Comparison of ENCODE assay signal across 1 cellular context in the genomic region with DNA sequence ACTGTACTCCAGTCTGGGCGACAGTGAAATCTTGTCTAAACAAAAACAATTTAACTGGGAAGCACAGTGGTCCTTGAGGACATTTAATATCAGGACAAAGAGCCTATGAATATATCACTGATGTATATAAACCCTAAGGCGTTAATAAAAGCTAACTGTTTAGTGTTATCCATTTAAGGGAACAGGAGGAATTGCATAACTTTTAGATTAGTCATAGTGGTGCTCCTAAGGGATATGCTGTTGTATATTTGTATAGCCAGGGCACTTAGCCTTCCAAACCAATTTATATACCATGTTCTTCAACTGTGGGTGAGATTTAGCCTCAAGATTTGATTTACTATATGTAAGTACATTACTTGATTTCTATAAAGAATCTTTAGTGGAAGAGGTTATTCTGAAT.
TF ChIP-seq lines count a peak whose summit lies in the region.

No MANE protein-coding gene starts in this region.

TF ChIP-seq in HEK293, 187 proteins besides CTCF, POLR2A, EP300 and RAD21 (continued from another document):
- TF ChIP-seq, protein P1, sequence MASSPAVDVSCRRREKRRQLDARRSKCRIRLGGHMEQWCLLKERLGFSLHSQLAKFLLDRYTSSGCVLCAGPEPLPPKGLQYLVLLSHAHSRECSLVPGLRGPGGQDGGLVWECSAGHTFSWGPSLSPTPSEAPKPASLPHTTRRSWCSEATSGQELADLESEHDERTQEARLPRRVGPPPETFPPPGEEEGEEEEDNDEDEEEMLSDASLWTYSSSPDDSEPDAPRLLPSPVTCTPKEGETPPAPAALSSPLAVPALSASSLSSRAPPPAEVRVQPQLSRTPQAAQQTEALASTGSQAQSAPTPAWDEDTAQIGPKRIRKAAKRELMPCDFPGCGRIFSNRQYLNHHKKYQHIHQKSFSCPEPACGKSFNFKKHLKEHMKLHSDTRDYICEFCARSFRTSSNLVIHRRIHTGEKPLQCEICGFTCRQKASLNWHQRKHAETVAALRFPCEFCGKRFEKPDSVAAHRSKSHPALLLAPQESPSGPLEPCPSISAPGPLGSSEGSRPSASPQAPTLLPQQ (tag by site-specific recombination; IDR thresholded peaks at IDR 0.05): no peak
- TF ChIP-seq ZXDB (tag by site-specific recombination; IDR thresholded peaks at IDR 0.05): no peak
- TF ChIP-seq, protein P2, sequence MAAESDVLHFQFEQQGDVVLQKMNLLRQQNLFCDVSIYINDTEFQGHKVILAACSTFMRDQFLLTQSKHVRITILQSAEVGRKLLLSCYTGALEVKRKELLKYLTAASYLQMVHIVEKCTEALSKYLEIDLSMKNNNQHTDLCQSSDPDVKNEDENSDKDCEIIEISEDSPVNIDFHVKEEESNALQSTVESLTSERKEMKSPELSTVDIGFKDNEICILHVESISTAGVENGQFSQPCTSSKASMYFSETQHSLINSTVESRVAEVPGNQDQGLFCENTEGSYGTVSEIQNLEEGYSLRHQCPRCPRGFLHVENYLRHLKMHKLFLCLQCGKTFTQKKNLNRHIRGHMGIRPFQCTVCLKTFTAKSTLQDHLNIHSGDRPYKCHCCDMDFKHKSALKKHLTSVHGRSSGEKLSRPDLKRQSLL (tag by site-specific recombination; IDR thresholded peaks at IDR 0.05): no peak
- no peak for TF ChIP-seq ZNF792 (tag by site-specific recombination; IDR thresholded peaks at IDR 0.05)
- TF ChIP-seq SP2 (tag by site-specific recombination; IDR thresholded peaks at IDR 0.05): no peak
- 0 out of 2 replicates have a peak, but pooled peaks have one; percentile 23 for TF ChIP-seq KLF10 (tag by site-specific recombination; IDR thresholded peaks at IDR 0.05)
- no peak for TF ChIP-seq SETDB1 (IDR thresholded peaks at IDR 0.05; ENCODE audit: insufficient read length, low read length)
- 0 out of 2 replicates have a peak, but pooled peaks have one; percentile 26 for TF ChIP-seq IKZF3 (tag by site-specific recombination; IDR thresholded peaks at IDR 0.05)
- TF ChIP-seq, protein P3, sequence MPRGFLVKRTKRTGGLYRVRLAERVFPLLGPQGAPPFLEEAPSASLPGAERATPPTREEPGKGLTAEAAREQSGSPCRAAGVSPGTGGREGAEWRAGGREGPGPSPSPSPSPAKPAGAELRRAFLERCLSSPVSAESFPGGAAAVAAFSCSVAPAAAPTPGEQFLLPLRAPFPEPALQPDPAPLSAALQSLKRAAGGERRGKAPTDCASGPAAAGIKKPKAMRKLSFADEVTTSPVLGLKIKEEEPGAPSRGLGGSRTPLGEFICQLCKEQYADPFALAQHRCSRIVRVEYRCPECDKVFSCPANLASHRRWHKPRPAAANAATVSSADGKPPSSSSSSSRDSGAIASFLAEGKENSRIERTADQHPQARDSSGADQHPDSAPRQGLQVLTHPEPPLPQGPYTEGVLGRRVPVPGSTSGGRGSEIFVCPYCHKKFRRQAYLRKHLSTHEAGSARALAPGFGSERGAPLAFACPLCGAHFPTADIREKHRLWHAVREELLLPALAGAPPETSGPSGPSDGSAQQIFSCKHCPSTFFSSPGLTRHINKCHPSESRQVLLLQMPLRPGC (tag by site-specific recombination; IDR thresholded peaks at IDR 0.05): no peak
- no peak for TF ChIP-seq ZNF704 (tag by site-specific recombination; IDR thresholded peaks at IDR 0.05)
- peak; percentile 26; the same call in 1 of the 2 replicates for TF ChIP-seq ZNF366 (tag by site-specific recombination; conservative IDR thresholded peaks at IDR 0.05)
- TF ChIP-seq ZNF350 (tag by site-specific recombination; IDR thresholded peaks at IDR 0.05): no peak
- TF ChIP-seq, protein P4, sequence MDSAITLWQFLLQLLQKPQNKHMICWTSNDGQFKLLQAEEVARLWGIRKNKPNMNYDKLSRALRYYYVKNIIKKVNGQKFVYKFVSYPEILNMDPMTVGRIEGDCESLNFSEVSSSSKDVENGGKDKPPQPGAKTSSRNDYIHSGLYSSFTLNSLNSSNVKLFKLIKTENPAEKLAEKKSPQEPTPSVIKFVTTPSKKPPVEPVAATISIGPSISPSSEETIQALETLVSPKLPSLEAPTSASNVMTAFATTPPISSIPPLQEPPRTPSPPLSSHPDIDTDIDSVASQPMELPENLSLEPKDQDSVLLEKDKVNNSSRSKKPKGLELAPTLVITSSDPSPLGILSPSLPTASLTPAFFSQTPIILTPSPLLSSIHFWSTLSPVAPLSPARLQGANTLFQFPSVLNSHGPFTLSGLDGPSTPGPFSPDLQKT (IDR thresholded peaks at IDR 0.05; ENCODE audit: borderline replicate concordance, low read depth, low read length): no peak
- TF ChIP-seq OVOL3 (tag by site-specific recombination; IDR thresholded peaks at IDR 0.05): peak; percentile 63; the same call in 1 of the 2 replicates
- no peak for TF ChIP-seq RBAK (tag by site-specific recombination; IDR thresholded peaks at IDR 0.05)
- no peak for TF ChIP-seq ZNF747 (tag by site-specific recombination; IDR thresholded peaks at IDR 0.05)
- 0 out of 2 replicates have a peak, but pooled peaks have one; percentile 21 for TF ChIP-seq ZNF174 (tag by site-specific recombination; IDR thresholded peaks at IDR 0.05)
- TF ChIP-seq ZNF555 (tag by site-specific recombination; conservative IDR thresholded peaks at IDR 0.05): no peak
